1 cellular context compared by ENCODE assay signal in the genomic region with DNA sequence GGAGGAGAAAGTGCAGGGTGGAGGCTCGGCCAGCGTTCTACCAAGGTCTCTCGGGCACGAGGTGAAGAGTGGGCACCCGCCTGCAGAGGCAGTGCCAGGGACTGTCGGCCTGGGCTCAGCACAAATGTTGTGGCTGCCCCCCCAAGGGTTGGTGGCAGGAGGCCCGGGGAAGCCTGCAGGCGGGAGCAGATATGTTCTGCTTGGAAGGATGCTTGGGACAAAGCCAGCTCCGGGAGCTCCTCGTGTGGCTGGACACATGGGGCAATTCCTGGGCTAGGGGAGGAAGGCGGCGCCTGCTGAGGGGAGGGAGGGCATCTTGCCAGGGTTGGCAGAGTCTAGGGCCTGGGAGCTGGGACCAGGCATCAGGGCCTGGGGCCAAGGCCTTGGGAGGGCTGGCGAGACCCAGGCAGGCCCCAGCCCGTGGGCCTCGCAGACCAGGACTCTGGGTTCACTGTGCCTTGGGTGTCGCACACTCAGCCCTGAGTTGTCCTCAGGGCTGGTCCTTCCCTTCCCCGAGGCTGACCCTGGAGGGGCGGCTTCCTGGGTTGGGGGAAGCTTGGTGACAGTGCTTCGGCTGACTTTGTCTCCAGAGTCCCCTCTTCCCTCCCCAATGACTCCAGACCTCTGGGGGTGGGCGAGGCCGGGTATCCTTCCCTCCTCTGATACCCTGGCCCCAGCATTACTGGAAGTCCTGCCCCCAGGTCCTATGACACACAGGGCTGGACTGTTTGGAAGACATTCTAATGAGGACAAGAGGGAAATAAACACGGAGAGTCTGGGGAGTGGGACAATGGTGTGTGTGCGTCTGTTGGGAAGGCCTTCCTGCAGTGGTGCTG.
TF ChIP-seq lines count a peak whose summit lies in the region.

No MANE protein-coding gene starts in this region.

TF ChIP-seq in HepG2, 621 proteins besides CTCF, POLR2A, EP300 and RAD21:
- TF ChIP-seq, protein P1, sequence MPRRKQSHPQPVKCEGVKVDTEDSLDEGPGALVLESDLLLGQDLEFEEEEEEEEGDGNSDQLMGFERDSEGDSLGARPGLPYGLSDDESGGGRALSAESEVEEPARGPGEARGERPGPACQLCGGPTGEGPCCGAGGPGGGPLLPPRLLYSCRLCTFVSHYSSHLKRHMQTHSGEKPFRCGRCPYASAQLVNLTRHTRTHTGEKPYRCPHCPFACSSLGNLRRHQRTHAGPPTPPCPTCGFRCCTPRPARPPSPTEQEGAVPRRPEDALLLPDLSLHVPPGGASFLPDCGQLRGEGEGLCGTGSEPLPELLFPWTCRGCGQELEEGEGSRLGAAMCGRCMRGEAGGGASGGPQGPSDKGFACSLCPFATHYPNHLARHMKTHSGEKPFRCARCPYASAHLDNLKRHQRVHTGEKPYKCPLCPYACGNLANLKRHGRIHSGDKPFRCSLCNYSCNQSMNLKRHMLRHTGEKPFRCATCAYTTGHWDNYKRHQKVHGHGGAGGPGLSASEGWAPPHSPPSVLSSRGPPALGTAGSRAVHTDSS (CRISPR knock-in tag; conservative IDR thresholded peaks at IDR 0.05), result no peak
- TF ChIP-seq, protein P2, sequence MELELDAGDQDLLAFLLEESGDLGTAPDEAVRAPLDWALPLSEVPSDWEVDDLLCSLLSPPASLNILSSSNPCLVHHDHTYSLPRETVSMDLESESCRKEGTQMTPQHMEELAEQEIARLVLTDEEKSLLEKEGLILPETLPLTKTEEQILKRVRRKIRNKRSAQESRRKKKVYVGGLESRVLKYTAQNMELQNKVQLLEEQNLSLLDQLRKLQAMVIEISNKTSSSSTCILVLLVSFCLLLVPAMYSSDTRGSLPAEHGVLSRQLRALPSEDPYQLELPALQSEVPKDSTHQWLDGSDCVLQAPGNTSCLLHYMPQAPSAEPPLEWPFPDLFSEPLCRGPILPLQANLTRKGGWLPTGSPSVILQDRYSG (CRISPR knock-in tag; IDR thresholded peaks at IDR 0.05), result no peak
